In the genomic region with DNA sequence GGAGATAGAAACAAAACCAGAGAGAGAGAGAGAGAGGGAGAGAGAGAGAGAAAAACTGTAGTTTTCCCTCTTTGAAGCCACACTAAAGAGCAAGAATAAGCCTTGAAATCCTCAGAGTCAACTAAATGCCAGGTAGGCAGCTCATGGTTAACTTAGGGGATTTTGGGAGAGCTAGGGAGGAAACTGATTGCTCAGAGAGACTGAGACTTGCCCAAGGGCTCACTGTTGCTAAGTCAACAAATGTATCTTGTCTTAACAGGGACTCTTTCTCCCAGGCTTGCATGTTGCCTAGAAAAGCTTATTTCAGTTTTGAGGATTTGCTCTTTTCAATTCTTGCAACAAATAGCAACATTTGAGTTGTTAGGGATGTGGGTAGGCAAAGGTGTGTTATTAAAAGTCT, we compare ENCODE assay signal across 1 cellular context.
TF ChIP-seq lines count a peak whose summit lies in the region.

No MANE protein-coding gene starts in this region.

TF ChIP-seq in A549, 52 proteins besides CTCF, POLR2A, EP300 and RAD21 (continued from another document):
- TF ChIP-seq, protein P1, sequence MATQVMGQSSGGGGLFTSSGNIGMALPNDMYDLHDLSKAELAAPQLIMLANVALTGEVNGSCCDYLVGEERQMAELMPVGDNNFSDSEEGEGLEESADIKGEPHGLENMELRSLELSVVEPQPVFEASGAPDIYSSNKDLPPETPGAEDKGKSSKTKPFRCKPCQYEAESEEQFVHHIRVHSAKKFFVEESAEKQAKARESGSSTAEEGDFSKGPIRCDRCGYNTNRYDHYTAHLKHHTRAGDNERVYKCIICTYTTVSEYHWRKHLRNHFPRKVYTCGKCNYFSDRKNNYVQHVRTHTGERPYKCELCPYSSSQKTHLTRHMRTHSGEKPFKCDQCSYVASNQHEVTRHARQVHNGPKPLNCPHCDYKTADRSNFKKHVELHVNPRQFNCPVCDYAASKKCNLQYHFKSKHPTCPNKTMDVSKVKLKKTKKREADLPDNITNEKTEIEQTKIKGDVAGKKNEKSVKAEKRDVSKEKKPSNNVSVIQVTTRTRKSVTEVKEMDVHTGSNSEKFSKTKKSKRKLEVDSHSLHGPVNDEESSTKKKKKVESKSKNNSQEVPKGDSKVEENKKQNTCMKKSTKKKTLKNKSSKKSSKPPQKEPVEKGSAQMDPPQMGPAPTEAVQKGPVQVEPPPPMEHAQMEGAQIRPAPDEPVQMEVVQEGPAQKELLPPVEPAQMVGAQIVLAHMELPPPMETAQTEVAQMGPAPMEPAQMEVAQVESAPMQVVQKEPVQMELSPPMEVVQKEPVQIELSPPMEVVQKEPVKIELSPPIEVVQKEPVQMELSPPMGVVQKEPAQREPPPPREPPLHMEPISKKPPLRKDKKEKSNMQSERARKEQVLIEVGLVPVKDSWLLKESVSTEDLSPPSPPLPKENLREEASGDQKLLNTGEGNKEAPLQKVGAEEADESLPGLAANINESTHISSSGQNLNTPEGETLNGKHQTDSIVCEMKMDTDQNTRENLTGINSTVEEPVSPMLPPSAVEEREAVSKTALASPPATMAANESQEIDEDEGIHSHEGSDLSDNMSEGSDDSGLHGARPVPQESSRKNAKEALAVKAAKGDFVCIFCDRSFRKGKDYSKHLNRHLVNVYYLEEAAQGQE (IDR thresholded peaks at IDR 0.05) = peak; percentile 66; the same call in 1 of the 2 replicates
TF ChIP-seq in A549: peak in this region for 4.
